In genomic region chr9:98550206-98550820, GRCh38 we compare ENCODE assay signal across 2 cellular contexts.
TF ChIP-seq lines count a peak whose summit lies in the region.

No MANE protein-coding gene starts in this region.

TF ChIP-seq in SK-N-SH, 30 proteins besides CTCF, POLR2A, EP300 and RAD21 (continued from another document):
- TF ChIP-seq JUND (IDR thresholded peaks at IDR 0.05): 0 out of 2 replicates have a peak, but pooled peaks have one; percentile 2
- no peak for TF ChIP-seq TEAD4 (IDR thresholded peaks at IDR 0.05; ENCODE audit: borderline replicate concordance, insufficient read depth)

TF ChIP-seq in SK-N-SH treated with all-trans-retinoic acid at 6 μM for 48 hours, 23 proteins besides CTCF, POLR2A, EP300 and RAD21 (continued from another document):
- TF ChIP-seq, protein P1, sequence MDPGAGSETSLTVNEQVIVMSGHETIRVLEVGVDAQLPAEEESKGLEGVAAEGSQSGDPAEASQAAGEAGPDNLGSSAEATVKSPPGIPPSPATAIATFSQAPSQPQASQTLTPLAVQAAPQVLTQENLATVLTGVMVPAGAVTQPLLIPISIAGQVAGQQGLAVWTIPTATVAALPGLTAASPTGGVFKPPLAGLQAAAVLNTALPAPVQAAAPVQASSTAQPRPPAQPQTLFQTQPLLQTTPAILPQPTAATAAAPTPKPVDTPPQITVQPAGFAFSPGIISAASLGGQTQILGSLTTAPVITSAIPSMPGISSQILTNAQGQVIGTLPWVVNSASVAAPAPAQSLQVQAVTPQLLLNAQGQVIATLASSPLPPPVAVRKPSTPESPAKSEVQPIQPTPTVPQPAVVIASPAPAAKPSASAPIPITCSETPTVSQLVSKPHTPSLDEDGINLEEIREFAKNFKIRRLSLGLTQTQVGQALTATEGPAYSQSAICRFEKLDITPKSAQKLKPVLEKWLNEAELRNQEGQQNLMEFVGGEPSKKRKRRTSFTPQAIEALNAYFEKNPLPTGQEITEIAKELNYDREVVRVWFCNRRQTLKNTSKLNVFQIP (CRISPR knock-in tag; IDR thresholded peaks at IDR 0.05; ENCODE audit: borderline replicate concordance, low read depth): no peak
- TF ChIP-seq TSHZ2 (CRISPR knock-in tag; IDR thresholded peaks at IDR 0.05): no peak
- no peak for TF ChIP-seq ARNTL (CRISPR knock-in tag; IDR thresholded peaks at IDR 0.05; ENCODE audit: borderline replicate concordance, low read depth)
- TF ChIP-seq SNAI2 (CRISPR knock-in tag; IDR thresholded peaks at IDR 0.05): no peak
- TF ChIP-seq RARB (CRISPR knock-in tag; IDR thresholded peaks at IDR 0.05): no peak
- no peak for TF ChIP-seq CREB5 (CRISPR knock-in tag; IDR thresholded peaks at IDR 0.05; ENCODE audit: low read depth)
- no peak for TF ChIP-seq ISL1 (CRISPR knock-in tag; IDR thresholded peaks at IDR 0.05)
TF ChIP-seq in SK-N-SH treated with all-trans-retinoic acid at 6 μM for 48 hours: peak in this region for 0.
